ENCODE assay signal across 1 cellular context in the genomic region with DNA sequence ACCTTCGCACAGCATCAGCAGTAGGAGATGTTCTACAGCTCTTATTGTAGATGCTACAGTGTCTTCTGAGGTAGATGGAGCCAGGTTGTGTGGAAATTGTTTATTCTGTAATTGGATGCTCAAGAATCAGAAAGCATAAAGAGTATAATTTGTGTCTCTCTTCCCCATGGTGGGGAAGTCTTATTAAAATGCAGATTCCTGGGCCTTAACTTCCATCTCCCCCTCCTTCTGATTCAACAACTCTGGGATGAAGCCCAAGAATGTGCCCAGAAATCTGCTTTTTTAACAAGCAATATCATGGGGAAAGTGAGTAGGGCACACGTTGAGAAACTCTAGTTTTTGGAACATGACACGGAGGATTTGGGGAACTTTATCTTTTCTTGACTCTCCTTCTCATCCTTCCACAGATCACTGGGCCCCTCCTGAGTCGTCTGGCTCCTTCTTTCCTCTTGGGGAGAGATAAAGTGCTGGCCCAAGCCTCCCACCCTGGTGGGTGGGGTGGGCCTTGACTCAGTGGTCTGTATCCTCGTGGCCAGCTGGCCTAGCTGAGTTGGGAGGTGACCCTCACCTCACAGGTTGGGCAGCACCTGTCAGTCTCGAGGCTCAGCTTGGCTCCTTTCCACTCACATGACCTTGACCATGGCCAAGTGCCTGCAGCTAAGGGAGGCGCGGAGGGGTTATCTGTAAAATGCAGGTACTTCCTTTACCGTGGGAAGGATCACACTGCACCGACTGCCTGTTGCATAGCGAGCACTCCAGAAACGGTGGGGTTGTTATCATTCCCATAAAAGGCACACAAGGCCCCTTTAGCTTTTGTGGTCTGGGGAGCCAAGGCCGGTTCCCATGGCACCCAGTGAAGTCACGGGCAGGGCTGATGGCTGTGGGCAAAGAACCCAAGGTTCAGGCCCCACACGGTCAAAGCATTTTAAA.
TF ChIP-seq lines count a peak whose summit lies in the region.

No MANE protein-coding gene starts in this region.

TF ChIP-seq in K562, 482 proteins besides CTCF, POLR2A, EP300 and RAD21 (continued from another document and continues in another):
- TF ChIP-seq TOE1 (IDR thresholded peaks at IDR 0.05; ENCODE audit: borderline replicate concordance) (peak; percentile 70), TOE1 (CRISPR knock-in tag; IDR thresholded peaks at IDR 0.05; ENCODE audit: borderline replicate concordance, low read depth) (0 out of 2 replicates have a peak, but pooled peaks have one; percentile 44), LCOR (CRISPR knock-in tag; IDR thresholded peaks at IDR 0.05) (peak; percentile 92), CBX8 (IDR thresholded peaks at IDR 0.05; ENCODE audit: borderline replicate concordance, extremely low read depth, low read depth, low read length, poor library complexity, severe bottlenecking) (no peak), PML (IDR thresholded peaks at IDR 0.05; ENCODE audit: low read length) (peak; percentile 61; the same call in 1 of the 2 replicates), DACH1 (IDR thresholded peaks at IDR 0.05; ENCODE audit: partially characterized antibody) (peak; percentile 33), EWSR1 (IDR thresholded peaks at IDR 0.05; ENCODE audit: borderline replicate concordance, low read depth, partially characterized antibody) (no peak), RBM34 (IDR thresholded peaks at IDR 0.05; ENCODE audit: borderline replicate concordance, insufficient read depth, low read length) (no peak), ZBTB40 (IDR thresholded peaks at IDR 0.05) (0 out of 2 replicates have a peak, but pooled peaks have one; percentile 10), ZBTB40 (CRISPR knock-in tag; IDR thresholded peaks at IDR 0.05) (no peak), NFE2 (IDR thresholded peaks at IDR 0.05; ENCODE audit: low read depth) (peak; percentile 28; the same call in 1 of the 2 replicates), MCM7 (IDR thresholded peaks at IDR 0.05) (no peak), PYGO2 (tag; IDR thresholded peaks at IDR 0.05) (0 out of 2 replicates have a peak, but pooled peaks have one; percentile 30), FOXK2 (conservative IDR thresholded peaks at IDR 0.05 in 1 of 2, IDR thresholded peaks at IDR 0.05 in 1 of 2; ENCODE audit: low read depth in 2 of 2) (peak; percentile 32 to 66; a peak in 3 of 4 replicates), HOMEZ (CRISPR knock-in tag; IDR thresholded peaks at IDR 0.05) (0 out of 2 replicates have a peak, but pooled peaks have one; percentile 51), SMARCB1 (IDR thresholded peaks at IDR 0.05; ENCODE audit: insufficient read length, low read depth) (no peak), KDM1A (IDR thresholded peaks at IDR 0.05) (peak; percentile 66 to 84; a peak in 3 of 4 replicates), CREB1 (IDR thresholded peaks at IDR 0.05) (peak; percentile 56; the same call in 1 of the 2 replicates), CREB1 (CRISPR knock-in tag; IDR thresholded peaks at IDR 0.05) (no peak), ZBTB17 (CRISPR knock-in tag; IDR thresholded peaks at IDR 0.05) (peak; percentile 57; the same call in 1 of the 2 replicates), ADNP (tag; IDR thresholded peaks at IDR 0.05) (peak; percentile 86), EGR1 (conservative IDR thresholded peaks at IDR 0.05) (peak; percentile 74), LEF1 (IDR thresholded peaks at IDR 0.05) (0 out of 2 replicates have a peak, but pooled peaks have one; percentile 28), HDAC1 (IDR thresholded peaks at IDR 0.05) (peak in 1 of 2 experiments; percentile 90; a peak in 2 of 4 replicates), TAL1 (IDR thresholded peaks at IDR 0.05) (peak; percentile 87), NBN (IDR thresholded peaks at IDR 0.05; ENCODE audit: low read depth) (peak; percentile 80), SOX6 (IDR thresholded peaks at IDR 0.05) (peak; percentile 80)
- TF ChIP-seq, protein P1, sequence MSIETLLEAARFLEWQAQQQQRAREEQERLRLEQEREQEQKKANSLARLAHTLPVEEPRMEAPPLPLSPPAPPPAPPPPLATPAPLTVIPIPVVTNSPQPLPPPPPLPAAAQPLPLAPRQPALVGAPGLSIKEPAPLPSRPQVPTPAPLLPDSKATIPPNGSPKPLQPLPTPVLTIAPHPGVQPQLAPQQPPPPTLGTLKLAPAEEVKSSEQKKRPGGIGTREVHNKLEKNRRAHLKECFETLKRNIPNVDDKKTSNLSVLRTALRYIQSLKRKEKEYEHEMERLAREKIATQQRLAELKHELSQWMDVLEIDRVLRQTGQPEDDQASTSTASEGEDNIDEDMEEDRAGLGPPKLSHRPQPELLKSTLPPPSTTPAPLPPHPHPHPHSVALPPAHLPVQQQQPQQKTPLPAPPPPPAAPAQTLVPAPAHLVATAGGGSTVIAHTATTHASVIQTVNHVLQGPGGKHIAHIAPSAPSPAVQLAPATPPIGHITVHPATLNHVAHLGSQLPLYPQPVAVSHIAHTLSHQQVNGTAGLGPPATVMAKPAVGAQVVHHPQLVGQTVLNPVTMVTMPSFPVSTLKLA (conservative IDR thresholded peaks at IDR 0.05), result peak; percentile 40 to 72; a peak in 2 of 4 replicates
- TF ChIP-seq, protein P2, sequence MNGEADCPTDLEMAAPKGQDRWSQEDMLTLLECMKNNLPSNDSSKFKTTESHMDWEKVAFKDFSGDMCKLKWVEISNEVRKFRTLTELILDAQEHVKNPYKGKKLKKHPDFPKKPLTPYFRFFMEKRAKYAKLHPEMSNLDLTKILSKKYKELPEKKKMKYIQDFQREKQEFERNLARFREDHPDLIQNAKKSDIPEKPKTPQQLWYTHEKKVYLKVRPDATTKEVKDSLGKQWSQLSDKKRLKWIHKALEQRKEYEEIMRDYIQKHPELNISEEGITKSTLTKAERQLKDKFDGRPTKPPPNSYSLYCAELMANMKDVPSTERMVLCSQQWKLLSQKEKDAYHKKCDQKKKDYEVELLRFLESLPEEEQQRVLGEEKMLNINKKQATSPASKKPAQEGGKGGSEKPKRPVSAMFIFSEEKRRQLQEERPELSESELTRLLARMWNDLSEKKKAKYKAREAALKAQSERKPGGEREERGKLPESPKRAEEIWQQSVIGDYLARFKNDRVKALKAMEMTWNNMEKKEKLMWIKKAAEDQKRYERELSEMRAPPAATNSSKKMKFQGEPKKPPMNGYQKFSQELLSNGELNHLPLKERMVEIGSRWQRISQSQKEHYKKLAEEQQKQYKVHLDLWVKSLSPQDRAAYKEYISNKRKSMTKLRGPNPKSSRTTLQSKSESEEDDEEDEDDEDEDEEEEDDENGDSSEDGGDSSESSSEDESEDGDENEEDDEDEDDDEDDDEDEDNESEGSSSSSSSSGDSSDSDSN (IDR thresholded peaks at IDR 0.05; ENCODE audit: borderline replicate concordance in 1 of 2, low read depth in 2 of 2, low read length in 2 of 2), result 0 out of 4 replicates have a peak, but pooled peaks of 1 of the 2 experiments have one; percentile 20
- TF ChIP-seq, protein P3, sequence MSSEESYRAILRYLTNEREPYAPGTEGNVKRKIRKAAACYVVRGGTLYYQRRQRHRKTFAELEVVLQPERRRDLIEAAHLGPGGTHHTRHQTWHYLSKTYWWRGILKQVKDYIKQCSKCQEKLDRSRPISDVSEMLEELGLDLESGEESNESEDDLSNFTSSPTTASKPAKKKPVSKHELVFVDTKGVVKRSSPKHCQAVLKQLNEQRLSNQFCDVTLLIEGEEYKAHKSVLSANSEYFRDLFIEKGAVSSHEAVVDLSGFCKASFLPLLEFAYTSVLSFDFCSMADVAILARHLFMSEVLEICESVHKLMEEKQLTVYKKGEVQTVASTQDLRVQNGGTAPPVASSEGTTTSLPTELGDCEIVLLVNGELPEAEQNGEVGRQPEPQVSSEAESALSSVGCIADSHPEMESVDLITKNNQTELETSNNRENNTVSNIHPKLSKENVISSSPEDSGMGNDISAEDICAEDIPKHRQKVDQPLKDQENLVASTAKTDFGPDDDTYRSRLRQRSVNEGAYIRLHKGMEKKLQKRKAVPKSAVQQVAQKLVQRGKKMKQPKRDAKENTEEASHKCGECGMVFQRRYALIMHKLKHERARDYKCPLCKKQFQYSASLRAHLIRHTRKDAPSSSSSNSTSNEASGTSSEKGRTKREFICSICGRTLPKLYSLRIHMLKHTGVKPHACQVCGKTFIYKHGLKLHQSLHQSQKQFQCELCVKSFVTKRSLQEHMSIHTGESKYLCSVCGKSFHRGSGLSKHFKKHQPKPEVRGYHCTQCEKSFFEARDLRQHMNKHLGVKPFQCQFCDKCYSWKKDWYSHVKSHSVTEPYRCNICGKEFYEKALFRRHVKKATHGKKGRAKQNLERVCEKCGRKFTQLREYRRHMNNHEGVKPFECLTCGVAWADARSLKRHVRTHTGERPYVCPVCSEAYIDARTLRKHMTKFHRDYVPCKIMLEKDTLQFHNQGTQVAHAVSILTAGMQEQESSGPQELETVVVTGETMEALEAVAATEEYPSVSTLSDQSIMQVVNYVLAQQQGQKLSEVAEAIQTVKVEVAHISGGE (CRISPR knock-in tag; IDR thresholded peaks at IDR 0.05), result peak in 1 of 3 experiments; percentile 56; a peak in 1 of 6 replicates
- TF ChIP-seq, protein P4, sequence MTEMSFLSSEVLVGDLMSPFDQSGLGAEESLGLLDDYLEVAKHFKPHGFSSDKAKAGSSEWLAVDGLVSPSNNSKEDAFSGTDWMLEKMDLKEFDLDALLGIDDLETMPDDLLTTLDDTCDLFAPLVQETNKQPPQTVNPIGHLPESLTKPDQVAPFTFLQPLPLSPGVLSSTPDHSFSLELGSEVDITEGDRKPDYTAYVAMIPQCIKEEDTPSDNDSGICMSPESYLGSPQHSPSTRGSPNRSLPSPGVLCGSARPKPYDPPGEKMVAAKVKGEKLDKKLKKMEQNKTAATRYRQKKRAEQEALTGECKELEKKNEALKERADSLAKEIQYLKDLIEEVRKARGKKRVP (CRISPR knock-in tag; IDR thresholded peaks at IDR 0.05), result peak; percentile 40; the same call in 1 of the 2 replicates
- TF ChIP-seq, protein P5, sequence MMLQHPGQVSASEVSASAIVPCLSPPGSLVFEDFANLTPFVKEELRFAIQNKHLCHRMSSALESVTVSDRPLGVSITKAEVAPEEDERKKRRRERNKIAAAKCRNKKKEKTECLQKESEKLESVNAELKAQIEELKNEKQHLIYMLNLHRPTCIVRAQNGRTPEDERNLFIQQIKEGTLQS (IDR thresholded peaks at IDR 0.05), result peak; percentile 20; the same call in 1 of the 2 replicates
- TF ChIP-seq, protein P5 (CRISPR knock-in tag; conservative IDR thresholded peaks at IDR 0.05), result no peak
